ENCODE assay signal across 15 cellular contexts in genomic region chr17:46025510-46025909, GRCh38. TPM values are rescaled to one million over a fixed set of nuclear protein-coding genes. Genes with fewer than 3 reads are reported as not detected.
DNase-seq lines count a peak whose midpoint lies in the region; ATAC-seq, FAIRE-seq and TF ChIP-seq lines count a peak whose summit lies in the region.
"Had no signal": no experiment of that assay in that cellular context is flagged by ENCODE, and none has a peak within 500 bp of the region (broad histone marks: within the 10 kb centered on the region; RNA-seq: fewer than 3 reads in every experiment).

No MANE protein-coding gene starts in this region.

- FAIRE-seq in urothelium cell line (lab: Jason Lieb, UNC) = no peak

- H3K4me3 ChIP-seq in CD8-positive, alpha-beta memory T cell (ENCODE audit: low read length) = no peak overlapping the region
- peak overlapping the region; percentile 58; the same call in 1 of the 2 replicates for H3K4me3 ChIP-seq in Karpas-422 (ENCODE audit: low read length)
- H3K4me3 ChIP-seq in neural progenitor cell = no peak overlapping the region
- H3K4me3 ChIP-seq in BE2C (ENCODE audit: low read depth, low read length) = no peak overlapping the region
- H3K4me3 ChIP-seq: smooth muscle cell, testis had no signal

- H3K9me3 Mint-ChIP-seq in CD8-positive, alpha-beta memory T cell = no peaks in the 10 kb centered on the region
- no peaks in the 10 kb centered on the region for H3K9me3 Mint-ChIP-seq in dendritic cell treated with granulocyte-macrophage colony-stimulating factor and Interleukin-4, amounts not matched to agents 40 ng/mL and 50 ng/mL, for 4 days
- H3K9me3 Mint-ChIP-seq in neural progenitor cell = no peaks in the 10 kb centered on the region

- H3K9me3 ChIP-seq in CD8-positive, alpha-beta memory T cell (ENCODE audit: low read length) = no peaks in the 10 kb centered on the region
- H3K9me3 ChIP-seq in Karpas-422 (ENCODE audit: low read length) = no peaks in the 10 kb centered on the region
- no peaks in the 10 kb centered on the region for H3K9me3 ChIP-seq in neural progenitor cell (ENCODE audit: low read depth)
- H3K9me3 ChIP-seq in BE2C = no peaks in the 10 kb centered on the region
- H3K9me3 ChIP-seq: testis had no signal

- no peak for TF ChIP-seq CTCF in neural progenitor cell (IDR thresholded peaks at IDR 0.05)
- no peak for TF ChIP-seq CTCF in BE2C (IDR thresholded peaks at IDR 0.05; ENCODE audit: low read depth, low read length)

- peaks cover 24 to 41% (median 30%) of the 10 kb centered on the region in 3 donors for H3K4me1 Mint-ChIP-seq in CD8-positive, alpha-beta memory T cell
- peaks cover 59% of the 10 kb centered on the region for H3K4me1 Mint-ChIP-seq in dendritic cell treated with granulocyte-macrophage colony-stimulating factor and Interleukin-4, amounts not matched to agents 40 ng/mL and 50 ng/mL, for 4 days (ENCODE audit: low read depth)
- peaks cover 26% of the 10 kb centered on the region for H3K4me1 Mint-ChIP-seq in neural progenitor cell

- H3F3A ChIP-seq in neural progenitor cell (ENCODE audit: low read depth) = peaks cover 18% of the 10 kb centered on the region

- H3K27ac Mint-ChIP-seq in CD8-positive, alpha-beta memory T cell = peak overlapping the region in 7 of 8 donors; percentile 29 to 95 (median 79)
- peak overlapping the region; percentile 96 for H3K27ac Mint-ChIP-seq in dendritic cell treated with granulocyte-macrophage colony-stimulating factor and Interleukin-4, amounts not matched to agents 40 ng/mL and 50 ng/mL, for 4 days
- H3K27ac Mint-ChIP-seq in neural progenitor cell = peak overlapping the region; percentile 91

- H2AFZ ChIP-seq in Karpas-422 (ENCODE audit: low read length) = no peak overlapping the region
- no peak overlapping the region for H2AFZ ChIP-seq in neural progenitor cell (replicated peaks)

- H4K20me1 ChIP-seq in Karpas-422 (ENCODE audit: insufficient read depth, low read depth, low read length) = no peaks in the 10 kb centered on the region
- H4K20me1 ChIP-seq in neural progenitor cell (ENCODE audit: low read depth) = peaks cover 42% of the 10 kb centered on the region

- ATAC-seq in HG02798 (IDR thresholded peaks at IDR 0.05; ENCODE audit: poor library complexity, unreplicated experiment) = no peak

- peak overlapping the region; percentile 70 for H3K9ac ChIP-seq in Karpas-422 (ENCODE audit: low read length)
- H3K9ac ChIP-seq in neural progenitor cell = no peak overlapping the region

- H3K9me2 ChIP-seq in Karpas-422 (replicated peaks; ENCODE audit: insufficient read depth, low read length) = no peaks in the 10 kb centered on the region

- H3K36me3 ChIP-seq in CD8-positive, alpha-beta memory T cell (ENCODE audit: insufficient read depth, low read length) = peaks cover 18% of the 10 kb centered on the region
- peaks cover 19% of the 10 kb centered on the region for H3K36me3 ChIP-seq in Karpas-422 (ENCODE audit: insufficient read depth, low read length)
- H3K36me3 ChIP-seq in neural progenitor cell = no peaks in the 10 kb centered on the region
- H3K36me3 ChIP-seq in BE2C = peaks cover 45% of the 10 kb centered on the region

- POLR2A ChIA-PET in CD8-positive, alpha-beta memory T cell (lab: Charles Lee) = no interaction called here

- no peaks in the 10 kb centered on the region for H3K27me3 Mint-ChIP-seq in CD8-positive, alpha-beta memory T cell
- H3K27me3 Mint-ChIP-seq in dendritic cell treated with granulocyte-macrophage colony-stimulating factor and Interleukin-4, amounts not matched to agents 40 ng/mL and 50 ng/mL, for 4 days = no peaks in the 10 kb centered on the region
- peaks cover 7% of the 10 kb centered on the region for H3K27me3 Mint-ChIP-seq in neural progenitor cell (ENCODE audit: insufficient read depth, low read depth)

- DNase-seq in CD8-positive, alpha-beta memory T cell = no peak
- DNase-seq in Karpas-422 (no peak), neural progenitor cell (ENCODE audit: low spot score) (no peak), BE2C (no peak), iPS-NIHi7 (ENCODE audit: extremely low spot score) (no peak), urothelium cell line (ENCODE audit: low spot score) (no peak)
- DNase-seq: activated CD4-positive, CD25-positive, alpha-beta regulatory T cell treated with anti-CD3 and anti-CD28 coated beads, Interleukin-2, amount 50 U/mL, for 72 hours; activated effector memory CD4-positive, alpha-beta T cell treated with Interleukin-2 at 50 U/mL for 16 hours; testis had no signal

- peak overlapping the region in 3 of 7 donors; percentile 13 to 24 (median 18) for H3K4me3 Mint-ChIP-seq in CD8-positive, alpha-beta memory T cell
- no peak overlapping the region for H3K4me3 Mint-ChIP-seq in dendritic cell treated with granulocyte-macrophage colony-stimulating factor and Interleukin-4, amounts not matched to agents 40 ng/mL and 50 ng/mL, for 4 days
- no peak overlapping the region for H3K4me3 Mint-ChIP-seq in neural progenitor cell

- peak overlapping the region; percentile 72 for H3K4me2 ChIP-seq in Karpas-422 (ENCODE audit: low read depth, low read length, poor library complexity, severe bottlenecking)
- H3K4me2 ChIP-seq in neural progenitor cell = no peak overlapping the region
- H3K4me2 ChIP-seq: smooth muscle cell had no signal

- H3K27me3 ChIP-seq in CD8-positive, alpha-beta memory T cell (ENCODE audit: insufficient read depth, low read length, poor library complexity, severe bottlenecking) = no peaks in the 10 kb centered on the region
- H3K27me3 ChIP-seq in Karpas-422 (ENCODE audit: low read length) = no peaks in the 10 kb centered on the region
- no peaks in the 10 kb centered on the region for H3K27me3 ChIP-seq in neural progenitor cell
- no peaks in the 10 kb centered on the region for H3K27me3 ChIP-seq in BE2C
- H3K27me3 ChIP-seq: testis had no signal

- H3K36me3 Mint-ChIP-seq in CD8-positive, alpha-beta memory T cell = peaks cover 0 to 38% (median 13%) of the 10 kb centered on the region in 3 donors
- H3K36me3 Mint-ChIP-seq in dendritic cell treated with granulocyte-macrophage colony-stimulating factor and Interleukin-4, amounts not matched to agents 40 ng/mL and 50 ng/mL, for 4 days (ENCODE audit: low read depth) = peaks cover 56% of the 10 kb centered on the region
- H3K36me3 Mint-ChIP-seq in neural progenitor cell = peaks cover 24% of the 10 kb centered on the region

- no peaks in the 10 kb centered on the region for H3K79me2 ChIP-seq in Karpas-422 (ENCODE audit: low read length)
- no peaks in the 10 kb centered on the region for H3K79me2 ChIP-seq in neural progenitor cell (ENCODE audit: low read depth)

- CTCF ChIA-PET in CD8-positive, alpha-beta memory T cell (lab: Charles Lee) = no interaction called here

- intact Hi-C loops in dendritic cell treated with granulocyte-macrophage colony-stimulating factor and Interleukin-4, amounts not matched to agents 40 ng/mL and 50 ng/mL, for 4 days (cut with micrococcal nuclease) = no loop called here

- no peak overlapping the region for H3K27ac ChIP-seq in CD8-positive, alpha-beta memory T cell (ENCODE audit: low read depth, low read length)
- H3K27ac ChIP-seq in Karpas-422 (ENCODE audit: low read length) (peak overlapping the region; percentile 95), neural progenitor cell (no peak overlapping the region)
- H3K27ac ChIP-seq: testis had no signal

- peaks cover 11% of the 10 kb centered on the region for H3K4me1 ChIP-seq in CD8-positive, alpha-beta memory T cell (ENCODE audit: insufficient read depth, low read length)
- H3K4me1 ChIP-seq in Karpas-422 (ENCODE audit: low read length) = peaks cover 54% of the 10 kb centered on the region
- peaks cover 25% of the 10 kb centered on the region for H3K4me1 ChIP-seq in neural progenitor cell
- peaks cover 11% of the 10 kb centered on the region for H3K4me1 ChIP-seq in BE2C

RNA-seq across cellular contexts. Expression of gene STH, which starts 26.5 kb away (rescaled TPM):
- not detected for total RNA-seq in CD8-positive, alpha-beta memory T cell
- not detected for polyA plus RNA-seq in CD8-positive, alpha-beta memory T cell
- total RNA-seq in Karpas-422 (2014; rRNA removed; shearing (Covaris generic); ENCODE audit: low replicate concordance) = not detected in 2 replicates
- not detected in 2 replicates for total RNA-seq in neural progenitor cell (ENCODE audit: low replicate concordance)
- not detected for polyA plus RNA-seq in BE2C (2012; ENCODE audit: insufficient read depth, insufficient read length, low read depth)
- total RNA-seq: kidney epithelial cell, OCI-LY7, smooth muscle cell had no signal
- polyA plus RNA-seq: neural cell, smooth muscle cell had no signal
